19 cellular contexts compared by ENCODE assay signal in the genomic region with DNA sequence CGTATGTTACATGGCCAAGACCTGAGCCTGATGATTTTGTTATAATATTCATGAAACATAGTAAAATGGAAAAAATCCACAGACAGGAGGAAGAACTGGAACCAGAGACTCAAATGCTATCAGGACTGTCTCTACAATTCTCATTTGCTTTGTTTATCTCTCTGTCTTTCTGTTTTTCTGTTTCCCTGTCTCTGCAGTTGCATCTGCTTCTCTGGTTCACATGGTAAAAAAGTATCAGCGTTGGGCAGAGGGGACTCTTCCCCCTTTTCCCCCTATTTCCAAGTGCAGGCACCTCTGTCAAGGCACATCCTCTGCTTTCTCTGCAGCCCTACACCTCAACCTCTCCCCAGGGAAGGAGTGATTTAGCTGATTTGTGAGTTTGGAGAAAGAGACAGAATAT.
"Had no signal": no experiment of that assay in that cellular context is flagged by ENCODE, and none has a peak within 500 bp of the region (broad histone marks: within the 10 kb centered on the region; RNA-seq: fewer than 3 reads in every experiment).

No MANE protein-coding gene starts in this region.

- H3K9ac ChIP-seq: parathyroid adenoma had no signal

- H3K27ac ChIP-seq: epithelial cell of prostate, foreskin keratinocyte, lower lobe of right lung, parathyroid adenoma, stomach, suprapubic skin, tibial nerve had no signal

- H3K9me3 Mint-ChIP-seq: activated T-cell treated with anti-CD3 and anti-CD28 coated beads, Interleukin-2, amount 50 U/mL, for 4 hours; activated T-helper 2 cell treated with anti-CD3 and anti-CD28 coated beads, Interferon-gamma antibody, Interleukin-2, Interleukin-4, amounts not matched to agents 10 μg/mL and 5 μg/mL and 100 μg/mL, durations not matched to agents 14 hours and 24 hours and 36 hours; mesothelial cell of epicardium; natural killer cell had no signal

- H3K36me3 Mint-ChIP-seq: mesothelial cell of epicardium, natural killer cell had no signal

- H3K27ac Mint-ChIP-seq: activated naive CD8-positive, alpha-beta T cell treated with anti-CD3 and anti-CD28 coated beads, Interleukin-2, amount 10 ng/mL, durations not matched to agents 7 days and 5 days; activated T-helper 2 cell treated with anti-CD3 and anti-CD28 coated beads, Interferon-gamma antibody, Interleukin-2, Interleukin-4, amounts not matched to agents 10 μg/mL and 5 μg/mL and 100 μg/mL, durations not matched to agents 14 hours and 24 hours and 36 hours; natural killer cell had no signal

- H3K4me3 Mint-ChIP-seq: activated naive CD8-positive, alpha-beta T cell treated with anti-CD3 and anti-CD28 coated beads, Interleukin-2, amount 10 ng/mL, durations not matched to agents 7 days and 5 days; activated T-cell treated with anti-CD3 and anti-CD28 coated beads, Interleukin-2, amount 50 U/mL, for 4 hours; natural killer cell had no signal

- H3K4me3 ChIP-seq: lower lobe of right lung, stomach, suprapubic skin, tibial nerve had no signal

- H3K79me2 ChIP-seq: parathyroid adenoma had no signal

- H2AFZ ChIP-seq: parathyroid adenoma had no signal

- H3K4me1 Mint-ChIP-seq: activated naive CD8-positive, alpha-beta T cell treated with anti-CD3 and anti-CD28 coated beads, Interleukin-2, amount 10 ng/mL, durations not matched to agents 7 days and 5 days; natural killer cell had no signal

- H3K9me3 ChIP-seq: lower lobe of right lung, stomach, suprapubic skin, tibial nerve had no signal

- H3K4me1 ChIP-seq: foreskin keratinocyte, lower lobe of right lung, parathyroid adenoma, suprapubic skin had no signal

- H3K36me3 ChIP-seq: lower lobe of right lung, stomach, suprapubic skin, tibial nerve had no signal

- DNase-seq: activated CD4-positive, alpha-beta T cell treated with anti-CD3 and anti-CD28 coated beads, Interleukin-2, amount 50 U/mL, for 4 hours; activated CD8-positive, alpha-beta memory T cell treated with anti-CD3 and anti-CD28 coated beads, Interleukin-2, amount 50 U/mL, for 48 hours; activated naive CD4-positive, alpha-beta T cell; activated naive CD8-positive, alpha-beta T cell treated with anti-CD3 and anti-CD28 coated beads, Interleukin-2, amount 10 ng/mL, durations not matched to agents 7 days and 5 days; activated T-cell treated with anti-CD3 and anti-CD28 coated beads, Interleukin-2, amount 50 U/mL, for 4 hours; kidney; lower lobe of right lung; natural killer cell; right cardiac atrium; stimulated activated CD4-positive, alpha-beta T cell treated with anti-CD3 and anti-CD28 coated beads, Interleukin-1b, Interleukin-23, amount 100 ng/mL, for 48 hours; stomach; T-helper 9 cell had no signal

- FAIRE-seq: kidney had no signal

- H3K27me3 ChIP-seq: foreskin keratinocyte, stomach, tibial nerve had no signal
